ENCODE assay signal across 1 cellular context in genomic region chr1:1059494-1060280, GRCh38.
TF ChIP-seq lines count a peak whose summit lies in the region.

No MANE protein-coding gene starts in this region.

TF ChIP-seq in IMR-90, 13 proteins besides CTCF, POLR2A, EP300 and RAD21:
- TF ChIP-seq SMC3 (IDR thresholded peaks at IDR 0.05; ENCODE audit: low read depth, low read length) (no peak), MXI1 (IDR thresholded peaks at IDR 0.05; ENCODE audit: borderline replicate concordance, low read depth, low read length) (peak; percentile 49; the same call in 1 of the 2 replicates), MAFK (IDR thresholded peaks at IDR 0.05; ENCODE audit: low read depth, low read length) (no peak)
TF ChIP-seq in IMR-90: peak in this region for 1.
